ENCODE assay signal across 2 cellular contexts in the genomic region with DNA sequence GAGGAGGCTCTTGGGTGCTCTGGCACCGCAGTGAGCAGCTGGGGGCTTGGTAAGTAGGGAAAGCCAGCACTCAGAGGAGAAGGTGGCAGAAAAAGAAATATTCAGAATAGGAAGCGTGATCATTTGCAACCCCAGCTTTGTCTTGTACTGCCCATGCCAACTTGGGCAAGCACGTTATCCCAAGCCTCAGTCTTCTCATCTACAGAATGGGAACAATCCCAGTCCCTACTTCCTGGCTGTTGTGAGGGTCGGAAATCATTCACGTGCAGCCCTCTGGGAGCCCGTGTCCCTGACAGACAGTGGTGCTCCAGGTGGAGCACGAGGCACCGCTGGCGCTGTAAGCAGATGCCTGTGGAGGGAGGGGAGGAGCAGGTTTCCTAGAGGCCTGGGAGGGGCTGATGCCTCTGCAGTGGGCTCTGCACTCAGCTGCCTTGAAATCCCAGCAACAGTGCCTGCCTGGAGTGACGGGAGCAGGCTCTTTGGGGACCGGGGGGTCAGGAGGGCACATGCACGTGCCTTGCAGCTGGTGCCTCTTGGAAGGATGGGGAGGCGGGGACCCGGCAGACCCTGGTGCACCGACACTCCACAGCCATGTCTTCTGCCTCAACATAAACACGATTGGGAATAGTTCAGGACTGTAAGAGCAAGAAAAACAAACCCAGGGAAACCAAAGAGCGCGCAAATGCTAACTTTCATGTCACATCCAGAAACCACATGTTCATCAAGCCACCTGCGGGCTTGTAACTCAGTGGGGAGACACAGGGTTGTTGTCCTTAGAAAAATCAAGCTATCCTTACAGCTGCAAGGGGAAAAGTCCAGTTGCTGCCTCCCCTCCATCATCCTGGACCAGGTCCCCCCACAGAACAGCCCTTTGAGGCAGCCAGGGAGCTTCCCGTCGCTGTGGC.
TF ChIP-seq lines count a peak whose summit lies in the region.

No MANE protein-coding gene starts in this region.

TF ChIP-seq in H1, 55 proteins besides CTCF, POLR2A, EP300 and RAD21:
- TF ChIP-seq, protein P1, sequence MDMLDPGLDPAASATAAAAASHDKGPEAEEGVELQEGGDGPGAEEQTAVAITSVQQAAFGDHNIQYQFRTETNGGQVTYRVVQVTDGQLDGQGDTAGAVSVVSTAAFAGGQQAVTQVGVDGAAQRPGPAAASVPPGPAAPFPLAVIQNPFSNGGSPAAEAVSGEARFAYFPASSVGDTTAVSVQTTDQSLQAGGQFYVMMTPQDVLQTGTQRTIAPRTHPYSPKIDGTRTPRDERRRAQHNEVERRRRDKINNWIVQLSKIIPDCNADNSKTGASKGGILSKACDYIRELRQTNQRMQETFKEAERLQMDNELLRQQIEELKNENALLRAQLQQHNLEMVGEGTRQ (IDR thresholded peaks at IDR 0.05; ENCODE audit: low read length) = no peak
- TF ChIP-seq GTF2F1 (IDR thresholded peaks at IDR 0.05; ENCODE audit: borderline replicate concordance, low read depth, low read length) (no peak), YY1 (IDR thresholded peaks at IDR 0.05; ENCODE audit: low read depth, low read length) (no peak), NRF1 (IDR thresholded peaks at IDR 0.05; ENCODE audit: low read depth, low read length) (no peak)
TF ChIP-seq in H1: peak in this region for 0.

TF ChIP-seq in HEK293T, 16 proteins besides CTCF, POLR2A, EP300 and RAD21:
- TF ChIP-seq ARNT (IDR thresholded peaks at IDR 0.05) (no peak), LEF1 (IDR thresholded peaks at IDR 0.05; ENCODE audit: borderline replicate concordance) (no peak), CTBP1 (IDR thresholded peaks at IDR 0.05; ENCODE audit: borderline replicate concordance) (no peak), HDGF (IDR thresholded peaks at IDR 0.05; ENCODE audit: borderline replicate concordance) (no peak), FOXA1 (IDR thresholded peaks at IDR 0.05) (no peak), TARDBP (IDR thresholded peaks at IDR 0.05) (no peak), L3MBTL2 (conservative IDR thresholded peaks at IDR 0.05) (no peak), SP1 (IDR thresholded peaks at IDR 0.05) (no peak), ZNF384 (IDR thresholded peaks at IDR 0.05) (no peak), BHLHE40 (IDR thresholded peaks at IDR 0.05; ENCODE audit: borderline replicate concordance) (no peak), ELF4 (IDR thresholded peaks at IDR 0.05) (no peak), FOXK2 (IDR thresholded peaks at IDR 0.05) (no peak), NFRKB (IDR thresholded peaks at IDR 0.05) (no peak), SUZ12 (IDR thresholded peaks at IDR 0.05) (no peak)
